19 cellular contexts compared by ENCODE assay signal in the genomic region with DNA sequence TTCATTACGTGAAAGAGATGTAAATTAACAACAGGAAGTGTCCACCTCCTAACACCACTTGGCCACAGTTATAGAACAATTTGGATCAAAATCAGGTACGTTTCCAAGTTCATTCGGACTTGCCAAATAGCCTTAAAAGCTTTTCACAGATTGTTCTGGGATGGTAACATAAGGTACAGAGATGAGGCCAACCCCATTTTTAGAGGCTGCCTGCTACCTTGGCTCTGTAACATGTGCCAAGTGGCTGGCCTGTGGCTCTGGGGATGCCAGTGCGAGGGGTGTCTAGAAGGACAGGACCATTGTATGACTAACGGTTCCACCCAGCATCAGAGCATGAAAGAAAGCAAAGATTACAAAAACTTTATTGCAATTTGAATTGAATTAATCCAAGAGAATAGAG.
DNase-seq lines count a peak whose midpoint lies in the region; ATAC-seq and TF ChIP-seq lines count a peak whose summit lies in the region.
"Had no signal": no experiment of that assay in that cellular context is flagged by ENCODE, and none has a peak within 500 bp of the region (broad histone marks: within the 10 kb centered on the region; RNA-seq: fewer than 3 reads in every experiment).

No MANE protein-coding gene starts in this region.

- H3K4ac ChIP-seq in IMR-90 (ENCODE audit: low read depth, low read length) = no peak overlapping the region

- no peak overlapping the region for H3K23ac ChIP-seq in IMR-90 (ENCODE audit: low read depth, low read length)

- intact Hi-C loops in breast epithelium (cut with DNase I; ENCODE audit: low total_unique reads) = no loop called here
- intact Hi-C loops in mammary epithelial cell (cut with micrococcal nuclease) = no loop called here
- intact Hi-C loops in IMR-90 (cut with micrococcal nuclease) = no loop called here

- no peak overlapping the region for H3K14ac ChIP-seq in IMR-90 (replicated peaks; ENCODE audit: low read depth, low read length)

- H2BK15ac ChIP-seq in IMR-90 (ENCODE audit: low read depth, low read length) = no peak overlapping the region

- in situ Hi-C loops in mammary epithelial cell (cut with MboI; ENCODE audit: low sequenced_read_pairs in 2 of 2) = no loop called here
- in situ Hi-C loops in IMR-90 (cut with MboI; ENCODE audit: low sequenced_read_pairs) = no loop called here

- H3K27me3 ChIP-seq in breast epithelium (no peaks in the 10 kb centered on the region), mammary epithelial cell (ENCODE audit: insufficient read depth, low read length) (no peaks in the 10 kb centered on the region), IMR-90 (ENCODE audit: control insufficient read depth, insufficient read depth, low read length) (no peaks in the 10 kb centered on the region)
- H3K27me3 ChIP-seq: BLaER1 had no signal

- H3K36me3 ChIP-seq in breast epithelium (no peaks in the 10 kb centered on the region), mammary epithelial cell (ENCODE audit: insufficient read depth, low read length) (no peaks in the 10 kb centered on the region), IMR-90 (ENCODE audit: control insufficient read depth, insufficient read depth, low read length) (peaks cover 10% of the 10 kb centered on the region)
- H3K36me3 ChIP-seq: BLaER1 had no signal

- no peak overlapping the region for H3K56ac ChIP-seq in IMR-90 (ENCODE audit: extremely low read depth, insufficient read depth, low read length)

- H4K91ac ChIP-seq in IMR-90 (ENCODE audit: insufficient read depth, low read depth, low read length) = no peak overlapping the region

- H4K5ac ChIP-seq in IMR-90 (ENCODE audit: low read depth, low read length) = no peak overlapping the region

- H3K9ac ChIP-seq in mammary epithelial cell (ENCODE audit: insufficient read depth, low read length) = no peak overlapping the region
- no peak overlapping the region for H3K9ac ChIP-seq in IMR-90 (ENCODE audit: low read depth, low read length)
- H3K9ac ChIP-seq: BLaER1, GM23248 had no signal

- WGBS in mammary epithelial cell (ENCODE audit: low coverage, missing lambda C conversion rate) = 48% methylated on average over 5 of the region's 5 CpGs
- 100% methylated on average over 1 of the region's 5 CpGs; no CpG with 5 or more reads in 1 of the 2 experiments for WGBS in IMR-90 (ENCODE audit: extremely low coverage in 2 of 2, insufficient read length in 1 of 2), 2 experiments

- no peak for TF ChIP-seq RAD21 in IMR-90 (IDR thresholded peaks at IDR 0.05; ENCODE audit: low read length)

- H2AK9ac ChIP-seq in IMR-90 (replicated peaks; ENCODE audit: low read depth, low read length, poor library complexity) = no peak overlapping the region

- no peak for ATAC-seq in IMR-90 (ENCODE audit: low read depth)
- ATAC-seq in HG02938 (IDR thresholded peaks at IDR 0.05; ENCODE audit: unreplicated experiment) = no peak
- ATAC-seq: CD8-positive, alpha-beta T cell; HCT116 had no signal

- 0 out of 4 replicates have a peak overlapping the region, but pooled peaks of 1 of the 2 experiments have one; percentile 5 for H4K8ac ChIP-seq in IMR-90 (ENCODE audit: low read depth in 2 of 2, low read length in 2 of 2)

- TF ChIP-seq POLR2A in breast epithelium (IDR thresholded peaks at IDR 0.05) (no peak), IMR-90 (IDR thresholded peaks at IDR 0.05; ENCODE audit: low read depth, low read length) (no peak)

- H3K9me3 ChIP-seq in breast epithelium (no peaks in the 10 kb centered on the region), mammary epithelial cell (replicated peaks; ENCODE audit: insufficient read depth, low read length) (no peaks in the 10 kb centered on the region), IMR-90 (ENCODE audit: control insufficient read depth, insufficient read depth, low read length) (peaks cover 2% of the 10 kb centered on the region; the same call in 1 of the 2 replicates)
- H3K9me3 ChIP-seq: BLaER1, Caco-2 had no signal

- no peaks in the 10 kb centered on the region for H4K20me1 ChIP-seq in mammary epithelial cell (ENCODE audit: insufficient read depth, low read length)
- no peaks in the 10 kb centered on the region for H4K20me1 ChIP-seq in IMR-90 (ENCODE audit: insufficient read depth, low read length)
- H4K20me1 ChIP-seq: BLaER1 had no signal

- no peak overlapping the region for H2BK5ac ChIP-seq in IMR-90 (ENCODE audit: low read depth, low read length, poor library complexity, severe bottlenecking)

- no peak overlapping the region for H2BK120ac ChIP-seq in IMR-90 (ENCODE audit: low read depth, low read length)

- H3K4me1 ChIP-seq in breast epithelium (no peaks in the 10 kb centered on the region), mammary epithelial cell (ENCODE audit: insufficient read depth, low read length) (peaks cover 15% of the 10 kb centered on the region), IMR-90 (ENCODE audit: control insufficient read depth, insufficient read depth, low read length) (no peaks in the 10 kb centered on the region)
- H3K4me1 ChIP-seq: BLaER1, Caco-2 had no signal

- no peak overlapping the region for H3K18ac ChIP-seq in IMR-90 (ENCODE audit: low read depth, low read length)

- H2AK5ac ChIP-seq in IMR-90 (ENCODE audit: low read depth, low read length) = peak overlapping the region; percentile 2; the same call in 1 of the 2 replicates

- no peak overlapping the region for H2AFZ ChIP-seq in mammary epithelial cell (ENCODE audit: low read depth, low read length)
- H2AFZ ChIP-seq in IMR-90 (replicated peaks; ENCODE audit: low read length, poor library complexity) = no peak overlapping the region
- H2AFZ ChIP-seq: GM23248 had no signal

- peaks cover 68% of the 10 kb centered on the region for H3K79me2 ChIP-seq in mammary epithelial cell (ENCODE audit: insufficient read depth, low read length)

- peaks cover 39 to 55% of the 10 kb centered on the region in 2 experiments for H3K79me1 ChIP-seq in IMR-90 (ENCODE audit: low read depth in 1 of 2, low read length in 2 of 2)

- CTCF ChIA-PET in mammary epithelial cell (lab: Charles Lee; ENCODE audit: low non-redundant PET) = no interaction called here
- CTCF ChIA-PET in IMR-90 (lab: Yijun Ruan, JAX) = no interaction called here

- POLR2A ChIA-PET in IMR-90 (lab: Charles Lee; ENCODE audit: unreplicated experiment) = no interaction called here

- no peak overlapping the region for H2BK20ac ChIP-seq in IMR-90 (ENCODE audit: low read depth, low read length)

- H3K4me2 ChIP-seq in mammary epithelial cell (ENCODE audit: insufficient read depth, low read depth, low read length) (no peak overlapping the region), IMR-90 (ENCODE audit: low read depth, low read length) (no peak overlapping the region)
- H3K4me2 ChIP-seq: BLaER1 had no signal

- peaks cover 25% of the 10 kb centered on the region; the same call in 1 of the 2 replicates for H3K9me1 ChIP-seq in IMR-90 (ENCODE audit: insufficient read depth, low read length)

- no TSS peak for BruUV-seq in mammary epithelial cell (replicated peaks; lab: Mats Ljungman, UMichigan)
- BruUV-seq in IMR-90 (replicated peaks; lab: Mats Ljungman, UMichigan) = no TSS peak

- TF ChIP-seq CTCF in breast epithelium (IDR thresholded peaks at IDR 0.05) (no peak), mammary epithelial cell (conservative IDR thresholded peaks at IDR 0.05 in 1 of 2, IDR thresholded peaks at IDR 0.05 in 1 of 2; ENCODE audit: extremely low read depth in 1 of 2, insufficient read depth in 1 of 2, low read depth in 1 of 2, low read length in 2 of 2) (no peak), IMR-90 (conservative IDR thresholded peaks at IDR 0.05; ENCODE audit: low read depth, low read length) (no peak)

- peak overlapping the region; percentile 46 to 58 for H3K27ac ChIP-seq in breast epithelium
- no peak overlapping the region for H3K27ac ChIP-seq in mammary epithelial cell (ENCODE audit: insufficient read depth, low read depth, low read length)
- H3K27ac ChIP-seq in IMR-90 (ENCODE audit: insufficient read depth, low read length) = no peak overlapping the region
- H3K27ac ChIP-seq: 22Rv1, BLaER1, C4-2B, GM23248 had no signal

- H3K4me3 ChIP-seq in breast epithelium = no peak overlapping the region
- H3K4me3 ChIP-seq in mammary epithelial cell (replicated peaks in 1 of 3; ENCODE audit: insufficient read depth in 1 of 3, low read depth in 2 of 3, low read length in 3 of 3) = no peak overlapping the region
- H3K4me3 ChIP-seq in IMR-90 (ENCODE audit: insufficient read depth, low read depth, low read length) = no peak overlapping the region
- H3K4me3 ChIP-seq: BLaER1, GM23248 had no signal

- no peak for DNase-seq in breast epithelium (ENCODE audit: low spot score in 2 of 2)
- DNase-seq in mammary epithelial cell = no peak
- no peak for DNase-seq in IMR-90
- DNase-seq in cerebellar cortex (ENCODE audit: low spot score) = peak; percentile 88
- peak; percentile 12 for DNase-seq in islet precursor cell
- no peak for DNase-seq in DMS53 treated with DMSO at 0.1 percent for 48 hours (lab: John Stamatoyannopoulos, UW; ENCODE audit: unreplicated experiment)
- no peak for DNase-seq in UCSD-AML1 (lab: John Stamatoyannopoulos, UW; ENCODE audit: unreplicated experiment)
- DNase-seq: Caco-2; CD4-positive, CD25-positive, alpha-beta regulatory T cell; CD8-positive, alpha-beta T cell; DMS153; DMS79; GM23248; H7 had no signal

- dilution Hi-C loops in mammary epithelial cell (cut with HindIII; ENCODE audit: low sequenced_read_pairs) = loop anchor here (5.0 kb wide), 1 partner anchor 70 kb away; no protein-coding TSS in a partner anchor
- dilution Hi-C loops in IMR-90 (cut with HindIII; ENCODE audit: low sequenced_read_pairs, unreplicated experiment) = no loop called here

TF ChIP-seq in IMR-90, 13 proteins besides CTCF, POLR2A, EP300 and RAD21:
- TF ChIP-seq BHLHE40 (IDR thresholded peaks at IDR 0.05; ENCODE audit: low read depth, low read length) (no peak), CHD1 (IDR thresholded peaks at IDR 0.05; ENCODE audit: low read depth, low read length) (no peak), SMC3 (IDR thresholded peaks at IDR 0.05; ENCODE audit: low read depth, low read length) (no peak), MAFK (IDR thresholded peaks at IDR 0.05; ENCODE audit: low read depth, low read length) (no peak), RFX5 (IDR thresholded peaks at IDR 0.05; ENCODE audit: low read depth, low read length) (no peak), RCOR1 (IDR thresholded peaks at IDR 0.05; ENCODE audit: insufficient replicate concordance, low read length) (no peak), MXI1 (IDR thresholded peaks at IDR 0.05; ENCODE audit: borderline replicate concordance, low read depth, low read length) (no peak)

Comparison
In these comparisons a context has a peak if more than half of its experiments do, and no peak if none do; other contexts are left out.
1. H3K27ac ChIP-seq: peak in breast epithelium (2 of 2); none in mammary epithelial cell (single experiment) and IMR-90 (single experiment).
2. DNase-seq: peak in cerebellar cortex (single experiment) and islet precursor cell (single experiment); none in breast epithelium (0 of 2), mammary epithelial cell (single experiment), IMR-90 (single experiment), DMS53 treated with DMSO at 0.1 percent for 48 hours (single experiment) and UCSD-AML1 (single experiment).